In genomic region chr22:41193829-41194228, GRCh38 we compare ENCODE assay signal across 30 cellular contexts.
"Had no signal": no experiment of that assay in that cellular context is flagged by ENCODE, and none has a peak within 500 bp of the region (broad histone marks: within the 10 kb centered on the region; RNA-seq: fewer than 3 reads in every experiment).

No MANE protein-coding gene starts in this region.

- H3K9me3 Mint-ChIP-seq: activated CD4-positive, alpha-beta T cell treated with anti-CD3 and anti-CD28 coated beads, Interleukin-2, amount 10 ng/mL, durations not matched to agents 24 days and 14 days; activated CD8-positive, alpha-beta T cell treated with anti-CD3 and anti-CD28 coated beads for 36 hours; activated naive CD4-positive, alpha-beta T cell treated with anti-CD3 and anti-CD28 coated beads, Interleukin-2, amount 10 ng/mL, durations not matched to agents 7 days and 5 days; activated naive CD8-positive, alpha-beta T cell treated with anti-CD3 and anti-CD28 coated beads, Interleukin-2, amount 50 U/mL, for 24 hours; activated T-cell treated with anti-CD3 and anti-CD28 coated beads, Interleukin-2, amount 50 U/mL, for 24 hours; activated T-helper 2 cell treated with anti-CD3 and anti-CD28 coated beads, Interferon-gamma antibody, Interleukin-2, Interleukin-4, amounts not matched to agents 10 μg/mL and 5 μg/mL and 100 μg/mL, durations not matched to agents 14 hours and 24 hours and 36 hours; central memory CD8-positive, alpha-beta T cell; T-cell had no signal

- H3K27me3 Mint-ChIP-seq: activated naive CD8-positive, alpha-beta T cell; activated T-cell treated with anti-CD3 and anti-CD28 coated beads, Interleukin-2, amount 50 U/mL, for 24 hours; central memory CD8-positive, alpha-beta T cell; T-cell had no signal

- H3K4me2 ChIP-seq: KMS-11 had no signal

- H3K9me3 ChIP-seq: Peyer's patch had no signal

- DNase-seq: activated CD4-positive, alpha-beta T cell treated with anti-CD3 and anti-CD28 coated beads, Interleukin-2, amount 10 ng/mL, durations not matched to agents 24 days and 14 days; activated CD4-positive, alpha-beta T cell treated with anti-CD3 and anti-CD28 coated beads, Interleukin-2, amount 50 U/mL, for 4 hours; activated CD8-positive, alpha-beta T cell treated with anti-CD3 and anti-CD28 coated beads for 36 hours; activated naive CD4-positive, alpha-beta T cell treated with anti-CD3 and anti-CD28 coated beads, Interleukin-2, amount 10 ng/mL, durations not matched to agents 7 days and 5 days; activated naive CD8-positive, alpha-beta T cell treated with anti-CD3 and anti-CD28 coated beads, Interleukin-2, amount 50 U/mL, for 24 hours; activated T-cell treated with anti-CD3 and anti-CD28 coated beads, Interleukin-2, amount 50 U/mL, for 24 hours; anterior cingulate cortex; brain microvascular endothelial cell; MM.1S; MV-4-11; NCI-H1092; NCI-H1436 treated with DMSO at 0.1 percent for 48 hours; NCI-H1694 treated with DMSO at 0.1 percent for 48 hours; NCI-H2029; NCI-H2107; NCI-H2171; NCI-H510A; NCI-H526; NCI-H748 treated with DMSO at 0.1 percent for 48 hours; NK-92 treated with Interleukin-12 subunit alpha and Interleukin-12 subunit beta, amount 100 ng/mL, for 24 hours; PC-3; Peyer's patch; SIG-M5; T-cell had no signal

- H3K27ac ChIP-seq: brain microvascular endothelial cell, KMS-11, Peyer's patch, RWPE1 had no signal

- H3K36me3 Mint-ChIP-seq: activated naive CD4-positive, alpha-beta T cell treated with anti-CD3 and anti-CD28 coated beads, Interleukin-2, amount 10 ng/mL, durations not matched to agents 7 days and 5 days; activated naive CD8-positive, alpha-beta T cell; T-cell had no signal

- H3K4me3 Mint-ChIP-seq: activated CD4-positive, alpha-beta T cell treated with anti-CD3 and anti-CD28 coated beads, Interleukin-2, amount 10 ng/mL, durations not matched to agents 24 days and 14 days; activated CD8-positive, alpha-beta T cell treated with anti-CD3 and anti-CD28 coated beads for 36 hours; activated naive CD4-positive, alpha-beta T cell treated with anti-CD3 and anti-CD28 coated beads, Interleukin-2, amount 10 ng/mL, durations not matched to agents 7 days and 5 days; activated naive CD8-positive, alpha-beta T cell; activated naive CD8-positive, alpha-beta T cell treated with anti-CD3 and anti-CD28 coated beads, Interleukin-2, amount 50 U/mL, for 24 hours; activated T-cell treated with anti-CD3 and anti-CD28 coated beads, Interleukin-2, amount 50 U/mL, for 24 hours; central memory CD8-positive, alpha-beta T cell; T-cell had no signal

- H3K36me3 ChIP-seq: brain microvascular endothelial cell, Peyer's patch had no signal

- H3K27me3 ChIP-seq: brain microvascular endothelial cell, Peyer's patch had no signal

- FAIRE-seq: TTC549 had no signal

- H3K4me3 ChIP-seq: Peyer's patch had no signal

- H3K27ac Mint-ChIP-seq: activated CD4-positive, alpha-beta T cell treated with anti-CD3 and anti-CD28 coated beads, Interleukin-2, amount 10 ng/mL, durations not matched to agents 24 days and 14 days; activated CD8-positive, alpha-beta T cell treated with anti-CD3 and anti-CD28 coated beads for 36 hours; activated naive CD4-positive, alpha-beta T cell treated with anti-CD3 and anti-CD28 coated beads, Interleukin-2, amount 10 ng/mL, durations not matched to agents 7 days and 5 days; activated naive CD8-positive, alpha-beta T cell; activated naive CD8-positive, alpha-beta T cell treated with anti-CD3 and anti-CD28 coated beads, Interleukin-2, amount 50 U/mL, for 24 hours; activated T-cell treated with anti-CD3 and anti-CD28 coated beads, Interleukin-2, amount 50 U/mL, for 24 hours; activated T-helper 2 cell treated with anti-CD3 and anti-CD28 coated beads, Interferon-gamma antibody, Interleukin-2, Interleukin-4, amounts not matched to agents 10 μg/mL and 5 μg/mL and 100 μg/mL, durations not matched to agents 14 hours and 24 hours and 36 hours had no signal

- H3K9ac ChIP-seq: KMS-11 had no signal
